In the genomic region with DNA sequence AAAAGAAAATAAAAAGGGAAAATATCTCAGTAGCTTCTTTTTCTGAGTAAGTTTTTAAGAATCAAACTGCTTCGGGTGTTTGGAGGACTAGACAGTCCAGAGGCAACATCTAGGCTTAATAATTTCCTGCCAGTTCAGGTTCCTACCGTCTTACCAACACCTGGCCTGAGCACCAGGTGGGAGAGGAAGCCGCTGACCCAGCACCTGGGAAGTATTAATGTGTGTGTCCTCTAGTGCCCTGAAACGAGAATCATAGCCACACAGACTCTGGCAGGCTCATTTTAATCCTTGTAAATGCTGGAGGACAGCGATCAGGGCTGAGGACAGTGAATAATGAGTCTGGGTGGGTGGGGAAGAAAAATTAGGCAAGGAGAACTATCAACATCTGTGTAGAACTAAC, we compare ENCODE assay signal across 33 cellular contexts.
"Had no signal": no experiment of that assay in that cellular context is flagged by ENCODE, and none has a peak within 500 bp of the region (broad histone marks: within the 10 kb centered on the region; RNA-seq: fewer than 3 reads in every experiment).

No MANE protein-coding gene starts in this region.

- ATAC-seq: activated CD8-positive, alpha-beta T cell treated with anti-CD3 and anti-CD28 coated beads for 36 hours; activated T-cell treated with anti-CD3 and anti-CD28 coated beads, Interleukin-2, amount 50 U/mL, for 72 hours; activated T-helper 17 cell treated with anti-CD3 and anti-CD28 coated beads, Interleukin-2, amount 50 U/mL, for 72 hours; Panc1 had no signal

- H3K27me3 Mint-ChIP-seq: activated CD4-positive, alpha-beta T cell treated with anti-CD3 and anti-CD28 coated beads, Interleukin-2, amount 10 ng/mL, durations not matched to agents 24 days and 14 days; activated CD8-positive, alpha-beta T cell treated with anti-CD3 and anti-CD28 coated beads for 36 hours; activated naive CD8-positive, alpha-beta T cell treated with anti-CD3 and anti-CD28 coated beads for 36 hours; activated T-helper 17 cell treated with anti-CD3 and anti-CD28 coated beads, Interleukin-2, amount 50 U/mL, for 72 hours; IgD-negative memory B cell had no signal

- H3K9me3 Mint-ChIP-seq: activated CD8-positive, alpha-beta T cell treated with anti-CD3 and anti-CD28 coated beads for 36 hours; activated T-helper 17 cell treated with anti-CD3 and anti-CD28 coated beads, Interleukin-2, amount 50 U/mL, for 72 hours; IgD-negative memory B cell had no signal

- DNase-seq: activated CD4-positive, alpha-beta T cell treated with anti-CD3 and anti-CD28 coated beads for 1 hour; activated CD4-positive, alpha-beta T cell treated with anti-CD3 and anti-CD28 coated beads, Interleukin-2, amount 10 ng/mL, durations not matched to agents 24 days and 14 days; activated CD4-positive, alpha-beta T cell treated with anti-CD3 and anti-CD28 coated beads, Interleukin-2, amount 50 U/mL, for 4 hours; activated CD4-positive, CD25-positive, alpha-beta regulatory T cell; activated CD8-positive, alpha-beta T cell treated with anti-CD3 and anti-CD28 coated beads for 36 hours; activated effector memory CD4-positive, alpha-beta T cell treated with anti-CD3 and anti-CD28 coated beads, Interleukin-2, amount 50 U/mL, for 16 hours; activated naive CD4-positive, alpha-beta T cell; activated naive CD4-positive, alpha-beta T cell treated with anti-CD3 and anti-CD28 coated beads, Interleukin-2, amount 50 U/mL, for 16 hours; activated naive CD8-positive, alpha-beta T cell treated with anti-CD3 and anti-CD28 coated beads for 36 hours; activated T-cell treated with anti-CD3 and anti-CD28 coated beads, Interleukin-2, amount 50 U/mL, for 1 hour; activated T-cell treated with anti-CD3 and anti-CD28 coated beads, Interleukin-2, amount 50 U/mL, for 72 hours; amniotic stem cell; aorta; brain microvascular endothelial cell; central memory CD4-positive, alpha-beta T cell; Kasumi-1; KBM-7; MG63; MV-4-11; NCI-H1092; NCI-H1436 treated with DMSO at 0.1 percent for 48 hours; NCI-H1694 treated with DMSO at 0.1 percent for 48 hours; NCI-H2029; NCI-H345; NCI-H526 treated with DMSO at 0.1 percent for 48 hours; SHP77 treated with DMSO at 0.1 percent for 48 hours; SK-N-SH had no signal

- H3K4me1 Mint-ChIP-seq: IgD-negative memory B cell had no signal

- H3K9me3 ChIP-seq: MG63, SJSA1, SK-N-SH had no signal

- H3K4me3 ChIP-seq: MG63, SJSA1 had no signal

- H3K27ac Mint-ChIP-seq: activated CD4-positive, alpha-beta T cell treated with anti-CD3 and anti-CD28 coated beads, Interleukin-2, amount 10 ng/mL, durations not matched to agents 24 days and 14 days; activated CD8-positive, alpha-beta T cell treated with anti-CD3 and anti-CD28 coated beads for 36 hours; activated naive CD8-positive, alpha-beta T cell treated with anti-CD3 and anti-CD28 coated beads for 36 hours; activated T-cell treated with anti-CD3 and anti-CD28 coated beads, Interleukin-2, amount 50 U/mL, for 72 hours; activated T-helper 17 cell treated with anti-CD3 and anti-CD28 coated beads, Interleukin-2, amount 50 U/mL, for 72 hours; IgD-negative memory B cell; T-helper 1 cell treated with Interleukin-12 subunit alpha and Interleukin-12 subunit beta and Interleukin-4 antibody, amounts not matched to agents 30 μg/mL and 1 μg/mL, for 36 hours; T-helper 2 cell treated with Interferon-gamma antibody and Interleukin-4, amounts not matched to agents 5 μg/mL and 100 μg/mL, for 36 hours had no signal

- H3K4me3 Mint-ChIP-seq: activated CD4-positive, alpha-beta T cell treated with anti-CD3 and anti-CD28 coated beads, Interleukin-2, amount 10 ng/mL, durations not matched to agents 24 days and 14 days; activated CD8-positive, alpha-beta T cell treated with anti-CD3 and anti-CD28 coated beads for 36 hours; activated naive CD8-positive, alpha-beta T cell treated with anti-CD3 and anti-CD28 coated beads for 36 hours; activated T-cell treated with anti-CD3 and anti-CD28 coated beads, Interleukin-2, amount 50 U/mL, for 72 hours; activated T-helper 17 cell treated with anti-CD3 and anti-CD28 coated beads, Interleukin-2, amount 50 U/mL, for 72 hours; IgD-negative memory B cell; T-helper 1 cell treated with Interleukin-12 subunit alpha and Interleukin-12 subunit beta and Interleukin-4 antibody, amounts not matched to agents 30 μg/mL and 1 μg/mL, for 36 hours; T-helper 2 cell treated with Interferon-gamma antibody and Interleukin-4, amounts not matched to agents 5 μg/mL and 100 μg/mL, for 36 hours had no signal

- H3K27ac ChIP-seq: brain microvascular endothelial cell, SJSA1 had no signal

- H3K36me3 ChIP-seq: brain microvascular endothelial cell, MG63, SJSA1 had no signal

- H3K4me2 ChIP-seq: SK-N-SH had no signal

- H3K9me2 ChIP-seq: SK-N-SH had no signal

- H3K27me3 ChIP-seq: brain microvascular endothelial cell, MG63, SJSA1 had no signal
